22 cellular contexts compared by ENCODE assay signal in genomic region chr5:23318960-23319359, GRCh38.
"Had no signal": no experiment of that assay in that cellular context is flagged by ENCODE, and none has a peak within 500 bp of the region (broad histone marks: within the 10 kb centered on the region; RNA-seq: fewer than 3 reads in every experiment).

No MANE protein-coding gene starts in this region.

- H2AFZ ChIP-seq: neural progenitor cell had no signal

- H3K4me3 Mint-ChIP-seq: natural killer cell treated with Interleukin-12 subunit alpha and Interleukin-12 subunit beta and Interleukin-15 and Interleukin-18, amount 100 ng/mL, for 72 hours; neural progenitor cell had no signal

- H3K27ac Mint-ChIP-seq: natural killer cell treated with Interleukin-12 subunit alpha and Interleukin-12 subunit beta and Interleukin-15 and Interleukin-18, amount 100 ng/mL, for 72 hours; neural progenitor cell; progenitor cell of endocrine pancreas had no signal

- H3K9ac ChIP-seq: neural progenitor cell had no signal

- H3K4me2 ChIP-seq: neural progenitor cell had no signal

- H3K27me3 ChIP-seq: esophagus squamous epithelium, heart right ventricle, neural progenitor cell, ovary, stomach, transverse colon had no signal

- H3K36me3 Mint-ChIP-seq: neural progenitor cell had no signal

- H3K27me3 Mint-ChIP-seq: natural killer cell treated with Interleukin-12 subunit alpha and Interleukin-12 subunit beta and Interleukin-15 and Interleukin-18, amount 100 ng/mL, for 72 hours; progenitor cell of endocrine pancreas had no signal

- DNase-seq: effector memory CD4-positive, alpha-beta T cell; esophagus squamous epithelium; heart right ventricle; hypothalamus; islet precursor cell; left ventricle myocardium inferior; lower lobe of right lung; mesenchymal stem cell; midbrain; nucleus accumbens; ovary; right cardiac atrium; small intestine; stimulated activated CD4-positive, alpha-beta T cell treated with anti-CD3 and anti-CD28 coated beads, Interleukin-12 subunit alpha, Interleukin-12 subunit beta, amount 100 ng/mL, for 4 hours; stimulated activated naive CD4-positive, alpha-beta T cell; stomach; substantia nigra; transverse colon had no signal

- H3K27ac ChIP-seq: esophagus squamous epithelium, heart right ventricle, left ventricle myocardium inferior, lower lobe of right lung, neural progenitor cell, ovary, stomach, thoracic aorta, transverse colon had no signal

- H3K4me3 ChIP-seq: esophagus squamous epithelium, heart right ventricle, left ventricle myocardium inferior, lower lobe of right lung, neural progenitor cell, ovary, stomach, thoracic aorta, transverse colon had no signal

- H3K4me1 ChIP-seq: esophagus squamous epithelium, left ventricle myocardium inferior, lower lobe of right lung, stomach, transverse colon had no signal

- H3K9me3 Mint-ChIP-seq: neural progenitor cell had no signal

- H3K36me3 ChIP-seq: esophagus squamous epithelium, heart right ventricle, left ventricle myocardium inferior, lower lobe of right lung, neural progenitor cell, ovary, stomach, thoracic aorta, transverse colon had no signal

- H3K9me3 ChIP-seq: left ventricle myocardium inferior, lower lobe of right lung, ovary, stomach, thoracic aorta, transverse colon had no signal
